In the genomic region with DNA sequence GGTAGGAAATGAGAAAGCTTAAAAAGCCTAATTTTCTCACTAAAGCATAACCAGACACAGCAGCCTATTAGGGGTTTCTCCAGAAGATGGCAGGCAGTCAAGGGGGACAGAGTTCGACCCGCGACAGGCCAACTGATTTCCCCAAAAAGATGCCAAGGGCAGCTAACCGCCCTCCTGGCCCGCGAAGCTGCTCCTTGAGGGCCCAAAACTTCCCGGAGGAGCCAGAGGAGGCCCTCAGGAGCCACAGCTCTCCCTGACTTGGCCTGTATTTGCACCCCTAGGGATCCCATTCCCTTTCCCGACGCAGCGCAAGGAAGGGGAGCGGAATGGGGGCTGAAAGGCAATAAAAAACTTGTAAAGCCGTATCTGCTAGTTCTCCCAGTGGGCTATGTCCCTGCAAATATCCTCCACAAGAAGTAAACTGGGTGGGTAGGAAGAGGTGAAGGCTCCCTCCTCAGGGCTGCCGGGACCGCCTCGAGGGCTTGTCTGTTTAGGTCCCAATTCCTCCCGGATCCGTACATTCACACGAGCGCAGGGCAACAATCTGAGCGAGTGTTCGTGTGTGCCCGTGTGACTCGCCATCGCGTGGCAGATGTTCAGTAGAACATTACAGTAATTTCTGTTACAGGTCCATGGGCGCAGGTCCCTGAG, we compare ENCODE assay signal across 8 cellular contexts. TPM values are rescaled to one million over a fixed set of nuclear protein-coding genes. Genes with fewer than 3 reads are reported as not detected.
DNase-seq lines count a peak whose midpoint lies in the region; ATAC-seq and TF ChIP-seq lines count a peak whose summit lies in the region.

No MANE protein-coding gene starts in this region.

- H3K27ac ChIP-seq in Peyer's patch: peak overlapping the region; percentile 92 to 98 (median 94)

- 0 out of 2 replicates have a peak, but pooled peaks cover 4% of the 10 kb centered on the region for H3K4me1 ChIP-seq in Caco-2
- peaks cover 0 to 23% (median 17%) of the 10 kb centered on the region in 4 donors for H3K4me1 ChIP-seq in Peyer's patch

- BruUV-seq in Caco-2 (replicated peaks; lab: Mats Ljungman, UMichigan): TSS peak; percentile 86

- H3K27ac Mint-ChIP-seq in Caco-2 (ENCODE audit: unreplicated experiment) (peak overlapping the region; percentile 51), nephron progenitor cell (peak overlapping the region; percentile 76)

- H3K27me3 Mint-ChIP-seq in Caco-2 (ENCODE audit: insufficient read depth, unreplicated experiment) (no peaks in the 10 kb centered on the region), nephron progenitor cell (ENCODE audit: low read depth, poor library complexity) (peaks cover 26% of the 10 kb centered on the region)

- DNase-seq in Caco-2 (no peak), Peyer's patch (peak in 1 of 3 donors; percentile 54), epithelial cell of esophagus (ENCODE audit: low read depth) (no peak), nephron progenitor cell (no peak), Ammon's horn (ENCODE audit: low spot score) (no peak), islet precursor cell (no peak)

- intact Hi-C loops in Caco-2 (cut with micrococcal nuclease; ENCODE audit: unreplicated experiment): loop anchor here (1.0 to 2.0 kb wide), 2 partner anchors 63 to 73 kb away; a partner anchor contains a TSS

- H3K9me3 Mint-ChIP-seq in Caco-2 (ENCODE audit: unreplicated experiment) (no peaks in the 10 kb centered on the region), nephron progenitor cell (no peaks in the 10 kb centered on the region)

- no peak for TF ChIP-seq POLR2A in Peyer's patch (IDR thresholded peaks at IDR 0.05)

- H3K4me3 ChIP-seq in Caco-2 (ENCODE audit: low read depth, low read length) (peak overlapping the region; percentile 71), Peyer's patch (peak overlapping the region; percentile 67 to 83 (median 80)), epithelial cell of esophagus (ENCODE audit: low read length) (peak overlapping the region; percentile 86)

- H3K27me3 ChIP-seq in Caco-2 (replicated peaks; ENCODE audit: control insufficient read depth, insufficient read depth, low read length) (no peaks in the 10 kb centered on the region), Peyer's patch (no peaks in the 10 kb centered on the region)

- H3K4me3 Mint-ChIP-seq in Caco-2 (ENCODE audit: unreplicated experiment): peak overlapping the region; percentile 76
- H3K4me3 Mint-ChIP-seq in nephron progenitor cell: peak overlapping the region; percentile 94

- POLR2A ChIA-PET in Caco-2 (lab: Charles Lee): interaction anchor here (0.5 to 1.9 kb wide), 14 partner anchors 16 to 882 kb away, joined by 3 to 12 read pairs (median 5); a partner anchor contains a TSS

- H3K4me1 Mint-ChIP-seq in Caco-2 (ENCODE audit: low read depth, unreplicated experiment): peaks cover 10% of the 10 kb centered on the region
- peaks cover 30% of the 10 kb centered on the region for H3K4me1 Mint-ChIP-seq in nephron progenitor cell

- peak; percentile 2 for ATAC-seq in GM21723 (IDR thresholded peaks at IDR 0.05; ENCODE audit: unreplicated experiment)
- ATAC-seq in HG03565 (IDR thresholded peaks at IDR 0.05; ENCODE audit: unreplicated experiment): no peak

- peaks cover 30% of the 10 kb centered on the region for H3K36me3 Mint-ChIP-seq in Caco-2 (ENCODE audit: insufficient read depth, unreplicated experiment)
- no peaks in the 10 kb centered on the region for H3K36me3 Mint-ChIP-seq in nephron progenitor cell (ENCODE audit: low read depth)

- H3K9me3 ChIP-seq in Caco-2 (no peaks in the 10 kb centered on the region), Peyer's patch (no peaks in the 10 kb centered on the region)

- no peaks in the 10 kb centered on the region for H3K36me3 ChIP-seq in Caco-2 (ENCODE audit: control insufficient read depth, insufficient read depth, low read length)
- H3K36me3 ChIP-seq in Peyer's patch: peaks cover 0 to 4% (median under 1%) of the 10 kb centered on the region in 3 donors

- CTCF ChIA-PET in Caco-2 (lab: Charles Lee): interaction anchor here (0.5 to 1.9 kb wide), 8 partner anchors 10 to 196 kb away, joined by 3 to 6 read pairs (median 3); no protein-coding TSS in a partner anchor

- no peak for TF ChIP-seq CTCF in Caco-2 (IDR thresholded peaks at IDR 0.05; ENCODE audit: insufficient read depth in 1 of 2, low read depth in 1 of 2, low read length in 1 of 2, severe bottlenecking in 1 of 2, unreplicated experiment in 1 of 2)
- TF ChIP-seq CTCF in Peyer's patch (IDR thresholded peaks at IDR 0.05): no peak
- peak; percentile 1 for TF ChIP-seq CTCF in epithelial cell of esophagus (IDR thresholded peaks at IDR 0.05; ENCODE audit: insufficient read depth, low read depth, low read length, missing control alignments)
- TF ChIP-seq CTCF in nephron progenitor cell (IDR thresholded peaks at IDR 0.05): no peak

RNA-seq across cellular contexts. Expression of a gene that starts 0.8 kb away (rescaled TPM):
- 87.6 and 101 TPM in 2 replicates for total RNA-seq in Caco-2 (2022)
- 100 to 1,000 TPM in 1 of 4 donors, 10 to 100 TPM in 3; 33.1 to 182 (median 46.6) TPM for total RNA-seq in Peyer's patch
